Comparison of ENCODE assay signal across 34 cellular contexts in genomic region chr1:3567405-3567804, GRCh38.
"Had no signal": no experiment of that assay in that cellular context is flagged by ENCODE, and none has a peak within 500 bp of the region (broad histone marks: within the 10 kb centered on the region; RNA-seq: fewer than 3 reads in every experiment).

No MANE protein-coding gene starts in this region.

- H3K4me3 ChIP-seq: adrenal gland, ascending aorta, body of pancreas, breast epithelium, cardiac muscle cell had no signal

- DNase-seq: activated effector memory CD4-positive, alpha-beta T cell treated with anti-CD3 and anti-CD28 coated beads, Interleukin-2, amount 50 U/mL, for 16 hours; activated effector memory CD4-positive, alpha-beta T cell treated with Interleukin-2 at 50 U/mL for 16 hours; activated gamma-delta T cell; activated gamma-delta T cell treated with Interleukin-2 at 50 U/mL for 16 hours; activated naive CD4-positive, alpha-beta T cell; activated naive CD4-positive, alpha-beta T cell treated with anti-CD3 and anti-CD28 coated beads for 36 hours; activated naive CD4-positive, alpha-beta T cell treated with anti-CD3 and anti-CD28 coated beads, Interleukin-2, amount 10 ng/mL, durations not matched to agents 7 days and 5 days; activated naive CD4-positive, alpha-beta T cell treated with anti-CD3 and anti-CD28 coated beads, Interleukin-2, amount 50 U/mL, for 16 hours; activated naive CD4-positive, alpha-beta T cell treated with Interleukin-2 at 50 U/mL for 16 hours; activated naive CD8-positive, alpha-beta T cell treated with anti-CD3 and anti-CD28 coated beads for 36 hours; activated naive CD8-positive, alpha-beta T cell treated with anti-CD3 and anti-CD28 coated beads, Interleukin-2, amount 10 ng/mL, durations not matched to agents 7 days and 5 days; activated naive CD8-positive, alpha-beta T cell treated with anti-CD3 and anti-CD28 coated beads, Interleukin-2, amount 50 U/mL, for 24 hours; activated T-cell treated with anti-CD3 and anti-CD28 coated beads, Interleukin-2, amount 50 U/mL, for 1 hour; activated T-cell treated with anti-CD3 and anti-CD28 coated beads, Interleukin-2, amount 50 U/mL, for 24 hours; activated T-cell treated with anti-CD3 and anti-CD28 coated beads, Interleukin-2, amount 50 U/mL, for 4 hours; activated T-cell treated with anti-CD3 and anti-CD28 coated beads, Interleukin-2, amount 50 U/mL, for 48 hours; activated T-cell treated with anti-CD3 and anti-CD28 coated beads, Interleukin-2, amount 50 U/mL, for 72 hours; adrenal gland; amniotic stem cell; amygdala; anterior cingulate cortex; aorta; body of pancreas; brain microvascular endothelial cell; caudate nucleus; central memory CD4-positive, alpha-beta T cell; cerebellar nuclear complex had no signal

- H3K27me3 ChIP-seq: adrenal gland, ascending aorta, body of pancreas, cardiac muscle cell had no signal

- ATAC-seq: activated naive CD4-positive, alpha-beta T cell treated with anti-CD3 and anti-CD28 coated beads, Interleukin-2, amount 50 U/mL, for 72 hours; activated naive CD8-positive, alpha-beta T cell treated with anti-CD3 and anti-CD28 coated beads, Interleukin-2, amount 50 U/mL, for 24 hours; activated T-cell treated with anti-CD3 and anti-CD28 coated beads, Interleukin-2, amount 50 U/mL, for 72 hours; activated T-helper 17 cell treated with anti-CD3 and anti-CD28 coated beads, Interleukin-2, amount 50 U/mL, for 72 hours; body of pancreas had no signal

- FAIRE-seq: astrocyte, bronchial epithelial cell had no signal

- H3K27ac ChIP-seq: adrenal gland, ascending aorta, body of pancreas, brain microvascular endothelial cell, breast epithelium, cardiac muscle cell had no signal

- H3K4me1 ChIP-seq: adrenal gland, ascending aorta, body of pancreas, breast epithelium had no signal

- H3K36me3 ChIP-seq: adrenal gland, ascending aorta, brain microvascular endothelial cell, breast epithelium, cardiac muscle cell had no signal

- H3K9me3 ChIP-seq: adrenal gland, ascending aorta, body of pancreas, breast epithelium had no signal
